In genomic region chr19:44055870-44056269, GRCh38 we compare ENCODE assay signal across 28 cellular contexts. TPM values are rescaled to one million over a fixed set of nuclear protein-coding genes. Genes with fewer than 3 reads are reported as not detected.
DNase-seq lines count a peak whose midpoint lies in the region; ATAC-seq and TF ChIP-seq lines count a peak whose summit lies in the region.
"Had no signal": no experiment of that assay in that cellular context is flagged by ENCODE, and none has a peak within 500 bp of the region (broad histone marks: within the 10 kb centered on the region; RNA-seq: fewer than 3 reads in every experiment).

No MANE protein-coding gene starts in this region.

- H3K4me1 ChIP-seq in endodermal cell (ENCODE audit: control insufficient read depth, insufficient read depth, low read length) (no peaks in the 10 kb centered on the region), GM23248 (ENCODE audit: insufficient read depth) (peaks cover 12% of the 10 kb centered on the region; the same call in 1 of the 2 replicates)
- H3K4me1 ChIP-seq: BE2C had no signal

- H3K27me3 ChIP-seq in H7 (ENCODE audit: control insufficient read depth, insufficient read depth, low read length): no peaks in the 10 kb centered on the region
- H3K27me3 ChIP-seq in endodermal cell (ENCODE audit: control insufficient read depth, insufficient read depth, low read length, poor library complexity, severe bottlenecking): no peaks in the 10 kb centered on the region
- no peaks in the 10 kb centered on the region for H3K27me3 ChIP-seq in GM23248 (replicated peaks; ENCODE audit: insufficient read depth)
- H3K27me3 ChIP-seq: BE2C, left lung, pancreas, transverse colon had no signal

- peaks cover 61% of the 10 kb centered on the region for H3K36me3 Mint-ChIP-seq in endodermal cell (ENCODE audit: low read depth)
- H3K36me3 Mint-ChIP-seq: stimulated activated effector memory CD8-positive, alpha-beta T cell treated with anti-CD3 and anti-CD28 coated beads, Interleukin-12 subunit alpha, Interleukin-12 subunit beta, amount 100 ng/mL, for 72 hours had no signal

- in situ Hi-C loops in GM23248 (cut with MboI): no loop called here

- no peak overlapping the region for H3K4me2 ChIP-seq in GM23248 (ENCODE audit: unreplicated experiment)

- WGBS in endodermal cell (ENCODE audit: insufficient coverage in 1 of 2, insufficient read length in 1 of 2), 2 experiments: 89 to 98% methylated on average over 5 of the region's 5 CpGs
- 92 to 96% methylated on average over 5 of the region's 5 CpGs for WGBS in GM23248 (ENCODE audit: low coverage in 1 of 2, low lambda C conversion rate in 2 of 2, missing lambda C conversion rate in 2 of 2), 2 experiments

- H3K9ac ChIP-seq in endodermal cell (ENCODE audit: extremely low read depth, low read length, poor library complexity, severe bottlenecking) (no peak overlapping the region), GM23248 (no peak overlapping the region)

- H3K27me3 Mint-ChIP-seq in endodermal cell (ENCODE audit: insufficient read depth): no peaks in the 10 kb centered on the region
- H3K27me3 Mint-ChIP-seq: activated naive CD8-positive, alpha-beta T cell treated with anti-CD3 and anti-CD28 coated beads, Interleukin-2, amount 50 U/mL, for 24 hours had no signal

- no peak overlapping the region for H3K27ac Mint-ChIP-seq in endodermal cell
- H3K27ac Mint-ChIP-seq: activated CD8-positive, alpha-beta memory T cell treated with anti-CD3 and anti-CD28 coated beads, Interleukin-2, amount 10 ng/mL, durations not matched to agents 7 days and 5 days; activated naive CD8-positive, alpha-beta T cell treated with anti-CD3 and anti-CD28 coated beads, Interleukin-2, amount 50 U/mL, for 24 hours; stimulated activated effector memory CD8-positive, alpha-beta T cell treated with anti-CD3 and anti-CD28 coated beads, Interleukin-12 subunit alpha, Interleukin-12 subunit beta, amount 100 ng/mL, for 72 hours had no signal

- no peak overlapping the region for H2AFZ ChIP-seq in GM23248

- no peaks in the 10 kb centered on the region for H3K9me2 ChIP-seq in GM23248 (ENCODE audit: insufficient read depth)

- H3K4me3 ChIP-seq in H7 (ENCODE audit: insufficient read depth, low read depth, low read length) (no peak overlapping the region), endodermal cell (ENCODE audit: low read length) (no peak overlapping the region), GM23248 (no peak overlapping the region)
- H3K4me3 ChIP-seq: left lung, pancreas, transverse colon had no signal

- H3K9me3 ChIP-seq in endodermal cell (ENCODE audit: control insufficient read depth, low read length) (no peaks in the 10 kb centered on the region), GM23248 (ENCODE audit: low read depth) (no peaks in the 10 kb centered on the region)
- H3K9me3 ChIP-seq: BE2C, pancreas had no signal

- peaks cover 9% of the 10 kb centered on the region for H3K9me3 Mint-ChIP-seq in endodermal cell
- H3K9me3 Mint-ChIP-seq: neural crest cell had no signal

- H3K4me3 Mint-ChIP-seq in endodermal cell: no peak overlapping the region
- H3K4me3 Mint-ChIP-seq: activated CD8-positive, alpha-beta memory T cell treated with anti-CD3 and anti-CD28 coated beads, Interleukin-2, amount 10 ng/mL, durations not matched to agents 7 days and 5 days; activated naive CD8-positive, alpha-beta T cell treated with anti-CD3 and anti-CD28 coated beads, Interleukin-2, amount 50 U/mL, for 24 hours; activated T-cell treated with anti-CD3 and anti-CD28 coated beads, Interleukin-2, amount 50 U/mL, for 4 hours; stimulated activated effector memory CD8-positive, alpha-beta T cell treated with anti-CD3 and anti-CD28 coated beads, Interleukin-12 subunit alpha, Interleukin-12 subunit beta, amount 100 ng/mL, for 72 hours had no signal

- peaks cover 12% of the 10 kb centered on the region for H3K4me1 Mint-ChIP-seq in endodermal cell

- H4K20me1 ChIP-seq in GM23248 (ENCODE audit: insufficient read depth): no peaks in the 10 kb centered on the region

- no peaks in the 10 kb centered on the region for H3F3A ChIP-seq in GM23248 (ENCODE audit: insufficient read depth)

- peak; percentile 30 for TF ChIP-seq CTCF in endodermal cell (conservative IDR thresholded peaks at IDR 0.05)

- H3K36me3 ChIP-seq in H7 (replicated peaks; ENCODE audit: control insufficient read depth, insufficient read depth, low read length): peaks cover 3% of the 10 kb centered on the region
- peaks cover 43% of the 10 kb centered on the region for H3K36me3 ChIP-seq in endodermal cell (ENCODE audit: control insufficient read depth, insufficient read depth, low read length)
- H3K36me3 ChIP-seq in GM23248 (ENCODE audit: low read depth): peaks cover 5% of the 10 kb centered on the region; the same call in 1 of the 2 replicates

- DNase-seq in H7 (peak; percentile 26), NAMALWA (ENCODE audit: low spot score) (peak; percentile 2), endodermal cell (peak; percentile 55), GM23248 (no peak)
- DNase-seq: activated CD4-positive, alpha-beta T cell treated with anti-CD3 and anti-CD28 coated beads, Interleukin-2, amount 50 U/mL, for 4 hours; activated CD4-positive, CD25-positive, alpha-beta regulatory T cell; activated CD8-positive, alpha-beta memory T cell treated with anti-CD3 and anti-CD28 coated beads, Interleukin-2, amount 10 ng/mL, durations not matched to agents 7 days and 5 days; activated gamma-delta T cell treated with Interleukin-2 at 50 U/mL for 16 hours; activated naive CD8-positive, alpha-beta T cell treated with anti-CD3 and anti-CD28 coated beads, Interleukin-2, amount 50 U/mL, for 24 hours; activated T-cell treated with anti-CD3 and anti-CD28 coated beads, Interleukin-2, amount 50 U/mL, for 4 hours; BE2C; cortex of kidney; effector memory CD4-positive, alpha-beta T cell; glutamatergic neuron; IMR-90; islet precursor cell; left lung; mesenchymal stem cell; NCI-H774; OCI-M1; pancreas; transverse colon had no signal

- no peak for ATAC-seq in GM21825 (IDR thresholded peaks at IDR 0.05; ENCODE audit: unreplicated experiment)
- ATAC-seq: activated CD8-positive, alpha-beta memory T cell treated with anti-CD3 and anti-CD28 coated beads, Interleukin-2, amount 10 ng/mL, durations not matched to agents 7 days and 5 days; activated naive CD8-positive, alpha-beta T cell treated with anti-CD3 and anti-CD28 coated beads, Interleukin-2, amount 50 U/mL, for 24 hours; activated T-cell treated with anti-CD3 and anti-CD28 coated beads, Interleukin-2, amount 50 U/mL, for 4 hours; HCT116; left lung; pancreas; stimulated activated effector memory CD8-positive, alpha-beta T cell treated with anti-CD3 and anti-CD28 coated beads, Interleukin-12 subunit alpha, Interleukin-12 subunit beta, amount 100 ng/mL, for 72 hours had no signal

- H3K79me2 ChIP-seq in GM23248 (ENCODE audit: insufficient read depth): peaks cover 25% of the 10 kb centered on the region

- H3K27ac ChIP-seq in endodermal cell (ENCODE audit: low read depth, low read length): no peak overlapping the region
- H3K27ac ChIP-seq in GM23248: no peak overlapping the region
- H3K27ac ChIP-seq: left lung, pancreas, RWPE1, transverse colon had no signal

RNA-seq across cellular contexts. Expression of gene ZNF223, which starts 4.0 kb away (rescaled TPM):
- 3.5 and 8.1 TPM in 2 replicates for total RNA-seq in H7 (2014; rRNA removed; shearing (Covaris generic))
- 1 to 10 TPM; 9.3 TPM for total RNA-seq in endodermal cell
- 11.1 TPM for polyA plus RNA-seq in endodermal cell (2013, experiment 1 of 2)
- polyA plus RNA-seq in endodermal cell (2013, experiment 2 of 2): 7.6 TPM
- total RNA-seq in GM23248 (2014; rRNA removed; shearing (Covaris generic)): 3.5 and 24.0 TPM in 2 replicates
- 2.8 and 3.5 TPM in 2 replicates for polyA plus RNA-seq in GM23248 (2016; fragmentation: Nextera tagmentation; extraction: Ambion mirVana)

RNA-seq across cellular contexts. Expression of gene ZNF284, which starts 16.1 kb away (rescaled TPM):
- total RNA-seq in H7 (2014; rRNA removed; shearing (Covaris generic)): 1.3 and 2.0 TPM in 2 replicates
- 1 to 10 TPM; 1.9 to 2.2 TPM for total RNA-seq in endodermal cell
- 2.9 TPM for polyA plus RNA-seq in endodermal cell (2013, experiment 1 of 2)
- polyA plus RNA-seq in endodermal cell (2013, experiment 2 of 2): 2.6 TPM
- total RNA-seq in GM23248 (2014; rRNA removed; shearing (Covaris generic)): 1.9 and 2.9 TPM in 2 replicates
- 1.9 and 2.0 TPM in 2 replicates for polyA plus RNA-seq in GM23248 (2016; fragmentation: Nextera tagmentation; extraction: Ambion mirVana)
- total RNA-seq: G401 had no signal

RNA-seq across cellular contexts. Expression of gene ZNF222, which starts 30.7 kb away (rescaled TPM):
- total RNA-seq in H7 (2014; rRNA removed; shearing (Covaris generic)): 1.8 and 4.3 TPM in 2 replicates
- 1 to 10 TPM; 5.0 to 6.0 TPM for total RNA-seq in endodermal cell
- polyA plus RNA-seq in endodermal cell (2013, experiment 1 of 2): 8.4 TPM
- 7.0 TPM for polyA plus RNA-seq in endodermal cell (2013, experiment 2 of 2)
- 2.5 and 6.6 TPM in 2 replicates for total RNA-seq in GM23248 (2014; rRNA removed; shearing (Covaris generic))
- polyA plus RNA-seq in GM23248 (2016; fragmentation: Nextera tagmentation; extraction: Ambion mirVana): 3.1 and 3.2 TPM in 2 replicates
- total RNA-seq: G401 had no signal

RNA-seq across cellular contexts. Expression of gene ZNF224, which starts 38.3 kb away (rescaled TPM):
- 9.6 and 14.0 TPM in 2 replicates for total RNA-seq in H7 (2014; rRNA removed; shearing (Covaris generic))
- 10 to 100 TPM; 19.7 to 22.1 TPM for total RNA-seq in endodermal cell
- polyA plus RNA-seq in endodermal cell (2013, experiment 1 of 2): 19.9 TPM
- polyA plus RNA-seq in endodermal cell (2013, experiment 2 of 2): 16.2 TPM
- total RNA-seq in GM23248 (2014; rRNA removed; shearing (Covaris generic)): 15.6 and 19.2 TPM in 2 replicates
- 9.4 and 11.7 TPM in 2 replicates for polyA plus RNA-seq in GM23248 (2016; fragmentation: Nextera tagmentation; extraction: Ambion mirVana)

RNA-seq across cellular contexts. Expression of gene ZNF230, which starts 53.1 kb away (rescaled TPM):
- 1.4 and 3.2 TPM in 2 replicates for total RNA-seq in H7 (2014; rRNA removed; shearing (Covaris generic))
- 1 to 10 TPM; 3.8 to 5.7 TPM for total RNA-seq in endodermal cell
- polyA plus RNA-seq in endodermal cell (2013, experiment 1 of 2): 3.2 TPM
- 3.6 TPM for polyA plus RNA-seq in endodermal cell (2013, experiment 2 of 2)
- 1.9 and 3.9 TPM in 2 replicates for total RNA-seq in GM23248 (2014; rRNA removed; shearing (Covaris generic))
- 2.2 and 2.7 TPM in 2 replicates for polyA plus RNA-seq in GM23248 (2016; fragmentation: Nextera tagmentation; extraction: Ambion mirVana)
